26 cellular contexts compared by ENCODE assay signal in the genomic region with DNA sequence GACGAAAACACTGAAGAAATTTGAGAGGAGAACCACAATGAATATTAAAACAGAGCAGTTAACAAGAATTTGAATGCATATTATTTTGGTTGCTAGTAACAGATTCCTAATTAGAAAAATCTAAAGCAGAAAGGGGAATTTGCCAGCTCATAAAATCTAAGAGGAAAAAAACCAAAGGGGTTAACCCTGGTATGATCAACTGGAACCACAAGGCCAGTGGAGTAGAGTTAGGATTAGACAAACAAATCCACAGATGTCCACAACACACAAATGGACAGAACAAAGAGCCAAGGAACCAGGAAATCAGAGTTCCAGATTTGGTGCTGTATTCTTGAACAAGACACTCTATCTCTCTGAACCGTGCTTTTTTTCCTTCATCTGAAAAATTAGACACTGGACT.
"Had no signal": no experiment of that assay in that cellular context is flagged by ENCODE, and none has a peak within 500 bp of the region (broad histone marks: within the 10 kb centered on the region; RNA-seq: fewer than 3 reads in every experiment).

No MANE protein-coding gene starts in this region.

- H3K4me1 ChIP-seq: colonic mucosa, gastrocnemius medialis, left lung, pancreas, spleen, testis, tibial artery had no signal

- H3K4me3 ChIP-seq: colonic mucosa, gastrocnemius medialis, left lung, mucosa of descending colon, pancreas, spleen, testis, tibial artery had no signal

- H3K27ac ChIP-seq: colonic mucosa, epithelial cell of prostate, gastrocnemius medialis, left lung, pancreas, spleen, testis, tibial artery had no signal

- H3K4me3 Mint-ChIP-seq: dendritic cell treated with granulocyte-macrophage colony-stimulating factor and Interleukin-4, amounts not matched to agents 40 ng/mL and 50 ng/mL, for 4 days; endodermal cell; mesothelial cell of epicardium; naive thymus-derived CD4-positive, alpha-beta T cell; nephron progenitor cell; stimulated activated memory B cell treated with anti-CD40 and anti-IgM and Interleukin-4, amounts not matched to agents 10 μg/mL and 1 μg/mL and 100 μg/mL, for 72 hours; type B pancreatic cell had no signal

- H3K27ac Mint-ChIP-seq: dendritic cell treated with granulocyte-macrophage colony-stimulating factor and Interleukin-4, amounts not matched to agents 40 ng/mL and 50 ng/mL, for 4 days; endodermal cell; mesothelial cell of epicardium; naive thymus-derived CD4-positive, alpha-beta T cell; nephron progenitor cell; stimulated activated memory B cell treated with anti-CD40 and anti-IgM and Interleukin-4, amounts not matched to agents 10 μg/mL and 1 μg/mL and 100 μg/mL, for 72 hours; type B pancreatic cell had no signal

- ATAC-seq: esophagus mucosa; gastrocnemius medialis; left lung; mucosa of descending colon; naive thymus-derived CD4-positive, alpha-beta T cell; pancreas; sciatic nerve; stimulated activated memory B cell treated with anti-CD40 and anti-IgM and Interleukin-4, amounts not matched to agents 10 μg/mL and 1 μg/mL and 100 μg/mL, for 72 hours; stimulated activated naive CD8-positive, alpha-beta T cell treated with anti-CD3 and anti-CD28 coated beads, Interleukin-15, Interleukin-2, amounts not matched to agents 100 U/mL and 50 U/mL, for 24 hours had no signal

- H3K4me1 Mint-ChIP-seq: naive thymus-derived CD4-positive, alpha-beta T cell; nephron progenitor cell; stimulated activated memory B cell treated with anti-CD40 and anti-IgM and Interleukin-4, amounts not matched to agents 10 μg/mL and 1 μg/mL and 100 μg/mL, for 72 hours had no signal

- H3K9me3 ChIP-seq: colonic mucosa, gastrocnemius medialis, pancreas, testis had no signal

- H3K36me3 ChIP-seq: colonic mucosa, gastrocnemius medialis, left lung, pancreas, tibial artery had no signal

- H3K27me3 Mint-ChIP-seq: dendritic cell treated with granulocyte-macrophage colony-stimulating factor and Interleukin-4, amounts not matched to agents 40 ng/mL and 50 ng/mL, for 4 days; naive thymus-derived CD4-positive, alpha-beta T cell; stimulated activated memory B cell treated with anti-CD40 and anti-IgM and Interleukin-4, amounts not matched to agents 10 μg/mL and 1 μg/mL and 100 μg/mL, for 72 hours; type B pancreatic cell had no signal

- DNase-seq: colonic mucosa; effector CD8-positive, alpha-beta T cell; endodermal cell; foreskin fibroblast; gastrocnemius medialis; head of caudate nucleus; kidney; left lung; mesenchymal stem cell; mucosa of descending colon; naive thymus-derived CD4-positive, alpha-beta T cell; nephron progenitor cell; pancreas; spleen; stimulated activated CD4-positive, alpha-beta T cell treated with anti-CD3 and anti-CD28 coated beads, Interleukin-4, amount 100 ng/mL, for 4 hours; stimulated activated naive CD8-positive, alpha-beta T cell treated with anti-CD3 and anti-CD28 coated beads, Interleukin-15, Interleukin-2, amounts not matched to agents 100 U/mL and 50 U/mL, for 24 hours; substantia nigra; testis; tibial artery had no signal

- H3K27me3 ChIP-seq: colonic mucosa, gastrocnemius medialis, left lung, pancreas, spleen, testis, tibial artery had no signal
